Comparison of ENCODE assay signal across 8 cellular contexts in genomic region chr11:108199446-108200321, GRCh38. TPM values are rescaled to one million over a fixed set of nuclear protein-coding genes. Genes with fewer than 3 reads are reported as not detected.
DNase-seq lines count a peak whose midpoint lies in the region; ATAC-seq and TF ChIP-seq lines count a peak whose summit lies in the region.

No MANE protein-coding gene starts in this region.

- TF ChIP-seq CTCF in fibroblast of villous mesenchyme (IDR thresholded peaks at IDR 0.05; ENCODE audit: insufficient read depth, low read depth, low read length): no peak

- DNase-seq in activated T-cell treated with anti-CD3 and anti-CD28 coated beads for 24 hours (ENCODE audit: low read depth): peak; percentile 69
- DNase-seq in activated T-cell treated with anti-CD3 and anti-CD28 coated beads, Interleukin-2, amount 50 U/mL, for 1 hour: no peak
- DNase-seq in activated CD4-positive, CD25-positive, alpha-beta regulatory T cell treated with anti-CD3 and anti-CD28 coated beads, Interleukin-2, amount 50 U/mL, for 72 hours: peak; percentile 59
- peak; percentile 67 for DNase-seq in fibroblast of villous mesenchyme (ENCODE audit: low read depth)
- peak; percentile 40 for DNase-seq in stimulated activated CD8-positive, alpha-beta memory T cell treated with anti-CD3 and anti-CD28 coated beads, Interleukin-12 subunit alpha, Interleukin-12 subunit beta, amount 100 ng/mL, for 24 hours (ENCODE audit: extremely low read depth)
- DNase-seq in NCI-H345 (lab: John Stamatoyannopoulos, UW): no peak
- DNase-seq in NCI-H2196 treated with DMSO at 0.1 percent for 48 hours (lab: John Stamatoyannopoulos, UW; ENCODE audit: unreplicated experiment): no peak

- no peak overlapping the region for H3K4me3 ChIP-seq in fibroblast of villous mesenchyme (ENCODE audit: low read depth, low read length)

- peak; percentile 78 for ATAC-seq in HG03103 (IDR thresholded peaks at IDR 0.05; ENCODE audit: low read depth, unreplicated experiment)

RNA-seq across cellular contexts. Expression of gene NPAT, which starts 22.8 kb away (rescaled TPM):
- total RNA-seq in fibroblast of villous mesenchyme: 15.8 and 19.0 TPM in 2 replicates

RNA-seq across cellular contexts. Expression of gene ATM, which starts 23.2 kb away (rescaled TPM):
- 152 and 158 TPM in 2 replicates for total RNA-seq in fibroblast of villous mesenchyme

Comparison
In these comparisons a context has a peak if more than half of its experiments do, and no peak if none do; other contexts are left out.
1. DNase-seq: peak in activated T-cell treated with anti-CD3 and anti-CD28 coated beads for 24 hours (single experiment), activated CD4-positive, CD25-positive, alpha-beta regulatory T cell treated with anti-CD3 and anti-CD28 coated beads, Interleukin-2, amount 50 U/mL, for 72 hours (single experiment), fibroblast of villous mesenchyme (single experiment) and stimulated activated CD8-positive, alpha-beta memory T cell treated with anti-CD3 and anti-CD28 coated beads, Interleukin-12 subunit alpha, Interleukin-12 subunit beta, amount 100 ng/mL, for 24 hours (single experiment); none in activated T-cell treated with anti-CD3 and anti-CD28 coated beads, Interleukin-2, amount 50 U/mL, for 1 hour (single experiment), NCI-H345 (single experiment) and NCI-H2196 treated with DMSO at 0.1 percent for 48 hours (single experiment).